ENCODE assay signal across 1 cellular context in the genomic region with DNA sequence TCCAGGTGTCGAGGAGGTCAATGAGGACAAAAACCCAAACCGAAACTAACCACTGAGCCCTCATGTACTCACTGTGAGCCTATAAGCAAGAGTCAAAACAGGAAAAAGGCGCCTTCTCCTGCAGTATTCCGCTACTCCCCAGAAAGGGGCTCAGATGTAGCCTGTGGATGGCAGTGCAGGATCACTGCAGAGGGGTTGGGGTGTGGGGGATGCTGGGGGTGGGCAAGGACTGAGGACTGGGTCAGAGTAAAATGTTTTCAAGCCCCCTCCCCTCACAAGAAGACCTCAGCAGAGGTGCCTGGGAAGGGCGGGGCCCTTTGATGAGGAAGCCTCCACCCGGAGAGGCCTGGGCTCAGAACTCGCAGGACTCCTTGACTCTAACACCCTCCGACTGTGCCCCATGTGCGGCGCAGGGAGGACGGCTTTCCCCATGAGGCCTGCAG.
TF ChIP-seq lines count a peak whose summit lies in the region.

No MANE protein-coding gene starts in this region.

TF ChIP-seq in K562, 482 proteins besides CTCF, POLR2A, EP300 and RAD21:
- TF ChIP-seq PHF21A (IDR thresholded peaks at IDR 0.05; ENCODE audit: borderline replicate concordance, low read depth) (no peak), STAT5A (IDR thresholded peaks at IDR 0.05; ENCODE audit: borderline replicate concordance, low read length) (no peak), CCAR2 (IDR thresholded peaks at IDR 0.05; ENCODE audit: low read depth, low read length) (no peak), HDAC2 (IDR thresholded peaks at IDR 0.05) (no peak), TBL1XR1 (IDR thresholded peaks at IDR 0.05; ENCODE audit: low read length in 2 of 2) (no peak), NCOA4 (IDR thresholded peaks at IDR 0.05; ENCODE audit: partially characterized antibody) (no peak), EWSR1 (IDR thresholded peaks at IDR 0.05; ENCODE audit: borderline replicate concordance, low read depth, partially characterized antibody) (no peak), CBFA2T3 (IDR thresholded peaks at IDR 0.05) (no peak), GATAD2A (IDR thresholded peaks at IDR 0.05) (no peak)
- TF ChIP-seq, protein P1, sequence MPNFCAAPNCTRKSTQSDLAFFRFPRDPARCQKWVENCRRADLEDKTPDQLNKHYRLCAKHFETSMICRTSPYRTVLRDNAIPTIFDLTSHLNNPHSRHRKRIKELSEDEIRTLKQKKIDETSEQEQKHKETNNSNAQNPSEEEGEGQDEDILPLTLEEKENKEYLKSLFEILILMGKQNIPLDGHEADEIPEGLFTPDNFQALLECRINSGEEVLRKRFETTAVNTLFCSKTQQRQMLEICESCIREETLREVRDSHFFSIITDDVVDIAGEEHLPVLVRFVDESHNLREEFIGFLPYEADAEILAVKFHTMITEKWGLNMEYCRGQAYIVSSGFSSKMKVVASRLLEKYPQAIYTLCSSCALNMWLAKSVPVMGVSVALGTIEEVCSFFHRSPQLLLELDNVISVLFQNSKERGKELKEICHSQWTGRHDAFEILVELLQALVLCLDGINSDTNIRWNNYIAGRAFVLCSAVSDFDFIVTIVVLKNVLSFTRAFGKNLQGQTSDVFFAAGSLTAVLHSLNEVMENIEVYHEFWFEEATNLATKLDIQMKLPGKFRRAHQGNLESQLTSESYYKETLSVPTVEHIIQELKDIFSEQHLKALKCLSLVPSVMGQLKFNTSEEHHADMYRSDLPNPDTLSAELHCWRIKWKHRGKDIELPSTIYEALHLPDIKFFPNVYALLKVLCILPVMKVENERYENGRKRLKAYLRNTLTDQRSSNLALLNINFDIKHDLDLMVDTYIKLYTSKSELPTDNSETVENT (CRISPR knock-in tag; IDR thresholded peaks at IDR 0.05), result no peak
- TF ChIP-seq, protein P2, sequence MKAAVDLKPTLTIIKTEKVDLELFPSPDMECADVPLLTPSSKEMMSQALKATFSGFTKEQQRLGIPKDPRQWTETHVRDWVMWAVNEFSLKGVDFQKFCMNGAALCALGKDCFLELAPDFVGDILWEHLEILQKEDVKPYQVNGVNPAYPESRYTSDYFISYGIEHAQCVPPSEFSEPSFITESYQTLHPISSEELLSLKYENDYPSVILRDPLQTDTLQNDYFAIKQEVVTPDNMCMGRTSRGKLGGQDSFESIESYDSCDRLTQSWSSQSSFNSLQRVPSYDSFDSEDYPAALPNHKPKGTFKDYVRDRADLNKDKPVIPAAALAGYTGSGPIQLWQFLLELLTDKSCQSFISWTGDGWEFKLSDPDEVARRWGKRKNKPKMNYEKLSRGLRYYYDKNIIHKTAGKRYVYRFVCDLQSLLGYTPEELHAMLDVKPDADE (conservative IDR thresholded peaks at IDR 0.05; ENCODE audit: control insufficient read depth, low read depth, low read length), result no peak
- TF ChIP-seq, protein P3, sequence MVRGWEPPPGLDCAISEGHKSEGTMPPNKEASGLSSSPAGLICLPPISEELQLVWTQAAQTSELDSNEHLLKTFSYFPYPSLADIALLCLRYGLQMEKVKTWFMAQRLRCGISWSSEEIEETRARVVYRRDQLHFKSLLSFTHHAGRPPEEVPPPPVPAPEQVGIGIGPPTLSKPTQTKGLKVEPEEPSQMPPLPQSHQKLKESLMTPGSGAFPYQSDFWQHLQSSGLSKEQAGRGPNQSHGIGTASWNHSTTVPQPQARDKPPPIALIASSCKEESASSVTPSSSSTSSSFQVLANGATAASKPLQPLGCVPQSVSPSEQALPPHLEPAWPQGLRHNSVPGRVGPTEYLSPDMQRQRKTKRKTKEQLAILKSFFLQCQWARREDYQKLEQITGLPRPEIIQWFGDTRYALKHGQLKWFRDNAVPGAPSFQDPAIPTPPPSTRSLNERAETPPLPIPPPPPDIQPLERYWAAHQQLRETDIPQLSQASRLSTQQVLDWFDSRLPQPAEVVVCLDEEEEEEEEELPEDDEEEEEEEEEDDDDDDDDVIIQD (CRISPR knock-in tag; IDR thresholded peaks at IDR 0.05), result no peak
